9 cellular contexts compared by ENCODE assay signal in genomic region chr11:113994077-113994954, GRCh38. TPM values are rescaled to one million over a fixed set of nuclear protein-coding genes. Genes with fewer than 3 reads are reported as not detected.
DNase-seq lines count a peak whose midpoint lies in the region; ATAC-seq, FAIRE-seq and TF ChIP-seq lines count a peak whose summit lies in the region.
"Had no signal": no experiment of that assay in that cellular context is flagged by ENCODE, and none has a peak within 500 bp of the region (broad histone marks: within the 10 kb centered on the region; RNA-seq: fewer than 3 reads in every experiment).

No MANE protein-coding gene starts in this region.

- H3K27me3 Mint-ChIP-seq in CD4-positive, alpha-beta T cell, result peaks cover 35% of the 10 kb centered on the region
- H3K27me3 Mint-ChIP-seq in activated CD4-positive, alpha-beta T cell treated with anti-CD3 and anti-CD28 coated beads, Interleukin-2, amount 10 ng/mL, durations not matched to agents 7 days and 5 days, result peaks cover 10% of the 10 kb centered on the region
- H3K27me3 Mint-ChIP-seq in neural crest cell (ENCODE audit: low read depth), result peaks cover 25% of the 10 kb centered on the region

- POLR2A ChIA-PET in CD4-positive, alpha-beta T cell (lab: Charles Lee), result interaction anchor here (2.0 kb wide), 1 partner anchor 267 kb away, joined by 11 read pairs; no protein-coding TSS in a partner anchor
- POLR2A ChIA-PET in activated CD4-positive, alpha-beta T cell treated with anti-CD3 and anti-CD28 coated beads, Interleukin-2, amount 10 ng/mL, durations not matched to agents 7 days and 5 days (lab: Charles Lee), result no interaction called here
- POLR2A ChIA-PET in endothelial cell of umbilical vein (lab: Charles Lee), result no interaction called here

- no peak for ATAC-seq in CD4-positive, alpha-beta T cell (ENCODE audit: poor library complexity)
- ATAC-seq in HG03354 (IDR thresholded peaks at IDR 0.05; ENCODE audit: poor library complexity, severe bottlenecking, unreplicated experiment), result peak; percentile 56
- ATAC-seq in GM18505 (IDR thresholded peaks at IDR 0.05; ENCODE audit: unreplicated experiment), result no peak
- ATAC-seq in aorta (ENCODE audit: low FRiP score), result no peak
- no peak for ATAC-seq in GM21528 (IDR thresholded peaks at IDR 0.05; ENCODE audit: low FRiP score, unreplicated experiment)

- BruUV-seq in endothelial cell of umbilical vein (replicated peaks; lab: Mats Ljungman, UMichigan), result no TSS peak

- FAIRE-seq in endothelial cell of umbilical vein (lab: Jason Lieb, UNC), result peak; percentile 84

- WGBS in aorta, 2 donors, result 3 to 4% methylated on average over 6 of the region's 6 CpGs

- CTCF ChIA-PET in CD4-positive, alpha-beta T cell (lab: Charles Lee), result interaction anchor here (5.5 kb wide), 1 partner anchor 267 kb away, joined by 28 read pairs; no protein-coding TSS in a partner anchor
- CTCF ChIA-PET in activated CD4-positive, alpha-beta T cell treated with anti-CD3 and anti-CD28 coated beads, Interleukin-2, amount 10 ng/mL, durations not matched to agents 7 days and 5 days (lab: Charles Lee), result interaction anchor here (0.5 to 3.6 kb wide), 4 partner anchors 14 to 268 kb away, joined by 3 to 18 read pairs (median 8); no protein-coding TSS in a partner anchor
- CTCF ChIA-PET in endothelial cell of umbilical vein (lab: Charles Lee), result interaction anchor here (0.5 to 19.6 kb wide), 23 partner anchors 12 to 284 kb away, joined by 3 to 539 read pairs (median 6); partner anchors contain the start of gene HTR3A

- H3K27ac ChIP-seq in CD4-positive, alpha-beta T cell (ENCODE audit: low read depth, low read length), result no peak overlapping the region
- H3K27ac ChIP-seq in endothelial cell of umbilical vein (ENCODE audit: insufficient read depth, low read depth, low read length), result no peak overlapping the region
- no peak overlapping the region for H3K27ac ChIP-seq in aorta (ENCODE audit: low read depth in 1 of 2, low read length in 2 of 2)

- H3K36me3 ChIP-seq in endothelial cell of umbilical vein (ENCODE audit: control insufficient read depth in 2 of 2, extremely low read depth in 1 of 2, insufficient read depth in 2 of 2, low read length in 2 of 2) (no peaks in the 10 kb centered on the region), aorta (ENCODE audit: control insufficient read depth in 1 of 2, insufficient read depth in 2 of 2, low read length in 1 of 2) (no peaks in the 10 kb centered on the region)

- DNase-seq in CD4-positive, alpha-beta T cell, result peak; percentile 8 to 49 (median 28)
- peak; percentile 47 for DNase-seq in activated CD4-positive, alpha-beta T cell treated with anti-CD3 and anti-CD28 coated beads, Interleukin-2, amount 10 ng/mL, durations not matched to agents 7 days and 5 days
- DNase-seq in endothelial cell of umbilical vein (ENCODE audit: low read depth, low spot score), result peak; percentile 11
- DNase-seq in neural crest cell (ENCODE audit: low read depth, low spot score), result peak; percentile 61
- DNase-seq in aorta, result no peak

- no peaks in the 10 kb centered on the region for H3K79me2 ChIP-seq in endothelial cell of umbilical vein (ENCODE audit: control insufficient read depth, insufficient read depth, low read length)

- H4K20me1 ChIP-seq in endothelial cell of umbilical vein (replicated peaks; ENCODE audit: control insufficient read depth, extremely low read depth, insufficient read depth, low read length), result no peaks in the 10 kb centered on the region

- dilution Hi-C loops in endothelial cell of umbilical vein (cut with MboI; ENCODE audit: extremely low pct_ligation_motif_present, low sequenced_read_pairs), result no loop called here

- H3K9me1 ChIP-seq in endothelial cell of umbilical vein (replicated peaks; ENCODE audit: control insufficient read depth, extremely low read depth, insufficient read depth, low read length), result no peaks in the 10 kb centered on the region

- peak; percentile 77 for TF ChIP-seq CTCF in CD4-positive, alpha-beta T cell (IDR thresholded peaks at IDR 0.05)
- peak; percentile 50 to 69 for TF ChIP-seq CTCF in endothelial cell of umbilical vein (IDR thresholded peaks at IDR 0.05; ENCODE audit: extremely low read depth in 1 of 2, insufficient read depth in 1 of 2, low read depth in 1 of 2, low read length in 2 of 2)
- peak; percentile 86 for TF ChIP-seq CTCF in neural crest cell (conservative IDR thresholded peaks at IDR 0.05)

- TF ChIP-seq POLR2A in endothelial cell of umbilical vein (IDR thresholded peaks at IDR 0.05; ENCODE audit: low read depth, low read length), result no peak
- no peak for TF ChIP-seq POLR2A in GM18505 (IDR thresholded peaks at IDR 0.05; ENCODE audit: borderline replicate concordance, extremely low read depth, insufficient read depth, insufficient read length)

- no peak overlapping the region for H3K4me3 Mint-ChIP-seq in CD4-positive, alpha-beta T cell
- H3K4me3 Mint-ChIP-seq in activated CD4-positive, alpha-beta T cell treated with anti-CD3 and anti-CD28 coated beads, Interleukin-2, amount 10 ng/mL, durations not matched to agents 7 days and 5 days, result no peak overlapping the region
- H3K4me3 Mint-ChIP-seq in neural crest cell, result no peak overlapping the region

- intact Hi-C loops in CD4-positive, alpha-beta T cell (cut with DNase I, micrococcal nuclease), result loop anchor here (1.0 to 2.0 kb wide), 4 partner anchors 42 to 267 kb away; no protein-coding TSS in a partner anchor
- intact Hi-C loops in endothelial cell of umbilical vein (cut with micrococcal nuclease) (loop anchor here (1.0 to 5.0 kb wide), 5 partner anchors 42 to 267 kb away; partner anchors contain the start of gene ZBTB16), aorta (cut with DNase I) (loop anchor here (1.0 to 10.0 kb wide), 3 partner anchors 100 to 267 kb away; no protein-coding TSS in a partner anchor)

- peaks cover 8% of the 10 kb centered on the region for H3K27me3 ChIP-seq in CD4-positive, alpha-beta T cell (ENCODE audit: control insufficient read depth, insufficient read depth, low read length)
- H3K27me3 ChIP-seq in endothelial cell of umbilical vein (ENCODE audit: control insufficient read depth in 2 of 2, insufficient read depth in 2 of 2, low read length in 2 of 2) (peaks cover 2 to 4% of the 10 kb centered on the region in 2 experiments), aorta (ENCODE audit: control insufficient read depth in 1 of 2, insufficient read depth in 2 of 2, low read length in 1 of 2) (no peaks in the 10 kb centered on the region)

- H3K4me1 ChIP-seq in endothelial cell of umbilical vein (ENCODE audit: control insufficient read depth, extremely low read depth, insufficient read depth, low read length) (no peaks in the 10 kb centered on the region), aorta (ENCODE audit: control insufficient read depth in 1 of 2, insufficient read depth in 2 of 2, low read length in 2 of 2) (no peaks in the 10 kb centered on the region)

- no peak overlapping the region for H3K4me2 ChIP-seq in endothelial cell of umbilical vein (ENCODE audit: insufficient read depth, low read length)

- H3K4me3 ChIP-seq in endothelial cell of umbilical vein (replicated peaks in 1 of 3; ENCODE audit: insufficient read depth in 1 of 3, low read depth in 1 of 3, low read length in 3 of 3) (no peak overlapping the region), aorta (ENCODE audit: low read length in 2 of 2) (no peak overlapping the region)

- H2AFZ ChIP-seq in endothelial cell of umbilical vein (ENCODE audit: low read depth, low read length), result no peak overlapping the region

- H3K4me1 Mint-ChIP-seq in CD4-positive, alpha-beta T cell (ENCODE audit: low read depth), result no peaks in the 10 kb centered on the region
- H3K4me1 Mint-ChIP-seq in activated CD4-positive, alpha-beta T cell treated with anti-CD3 and anti-CD28 coated beads, Interleukin-2, amount 10 ng/mL, durations not matched to agents 7 days and 5 days, result peaks cover 8% of the 10 kb centered on the region
- H3K4me1 Mint-ChIP-seq in neural crest cell, result peaks cover 30% of the 10 kb centered on the region

- no peaks in the 10 kb centered on the region for H3K9me3 ChIP-seq in CD4-positive, alpha-beta T cell (ENCODE audit: control insufficient read depth, low read length)
- H3K9me3 ChIP-seq in endothelial cell of umbilical vein (replicated peaks; ENCODE audit: control insufficient read depth, insufficient read depth, low read length), result no peaks in the 10 kb centered on the region
- H3K9me3 ChIP-seq in aorta (ENCODE audit: control insufficient read depth, low read length), result no peaks in the 10 kb centered on the region

- no peak overlapping the region for H3K9ac ChIP-seq in endothelial cell of umbilical vein (replicated peaks; ENCODE audit: extremely low read depth, insufficient read depth, low read length)

- H3K9me3 Mint-ChIP-seq in CD4-positive, alpha-beta T cell, result no peaks in the 10 kb centered on the region
- H3K9me3 Mint-ChIP-seq in activated CD4-positive, alpha-beta T cell treated with anti-CD3 and anti-CD28 coated beads, Interleukin-2, amount 10 ng/mL, durations not matched to agents 7 days and 5 days, result no peaks in the 10 kb centered on the region
- no peaks in the 10 kb centered on the region for H3K9me3 Mint-ChIP-seq in neural crest cell

- H3K36me3 Mint-ChIP-seq in CD4-positive, alpha-beta T cell (ENCODE audit: low read depth), result no peaks in the 10 kb centered on the region
- H3K36me3 Mint-ChIP-seq in activated CD4-positive, alpha-beta T cell treated with anti-CD3 and anti-CD28 coated beads, Interleukin-2, amount 10 ng/mL, durations not matched to agents 7 days and 5 days (ENCODE audit: low read depth), result no peaks in the 10 kb centered on the region
- no peaks in the 10 kb centered on the region for H3K36me3 Mint-ChIP-seq in neural crest cell (ENCODE audit: low read depth)

- no peak overlapping the region for H3K27ac Mint-ChIP-seq in CD4-positive, alpha-beta T cell
- no peak overlapping the region for H3K27ac Mint-ChIP-seq in activated CD4-positive, alpha-beta T cell treated with anti-CD3 and anti-CD28 coated beads, Interleukin-2, amount 10 ng/mL, durations not matched to agents 7 days and 5 days
- no peak overlapping the region for H3K27ac Mint-ChIP-seq in neural crest cell (ENCODE audit: unreplicated experiment)

TF ChIP-seq in endothelial cell of umbilical vein, 7 proteins besides CTCF, POLR2A, EP300 and RAD21:
- TF ChIP-seq FOS (IDR thresholded peaks at IDR 0.05; ENCODE audit: borderline replicate concordance, insufficient read depth, low read length), result no peak

RNA-seq across cellular contexts. Expression of gene HTR3A, which starts 19.4 kb away (rescaled TPM):
- total RNA-seq in CD4-positive, alpha-beta T cell, result not detected
- total RNA-seq in activated CD4-positive, alpha-beta T cell treated with anti-CD3 and anti-CD28 coated beads, Interleukin-2, amount 10 ng/mL, durations not matched to agents 7 days and 5 days, result not detected
- total RNA-seq in endothelial cell of umbilical vein (not detected in 2 replicates), neural crest cell (3.8 and 4.6 TPM in 2 replicates), aorta (not detected)
- polyA plus RNA-seq in endothelial cell of umbilical vein (not detected in 2 replicates), aorta (under 1 TPM in 1 of 2 donors, not detected in 1; 0.20 TPM)
- not detected in 2 replicates for polyA plus RNA-seq in endothelial cell of umbilical vein (2011; cell fraction: cytosol; rRNA removed)
- polyA plus RNA-seq in endothelial cell of umbilical vein (2011; cell fraction: nucleus; rRNA removed), result not detected in 2 replicates
- polyA plus RNA-seq in endothelial cell of umbilical vein (2012), result not detected in 2 replicates
- not detected in 2 replicates for polyA minus RNA-seq in endothelial cell of umbilical vein
- polyA minus RNA-seq in endothelial cell of umbilical vein (2011; cell fraction: cytosol; rRNA and poly(A)+ RNA removed), result 0.82 TPM
- not detected in 2 replicates for polyA minus RNA-seq in endothelial cell of umbilical vein (2011; cell fraction: nucleus; rRNA and poly(A)+ RNA removed)
- total RNA-seq: glomerular endothelial cell had no signal

Comparison
In these comparisons a context has a peak if more than half of its experiments do, and no peak if none do; other contexts are left out.
1. DNase-seq: peak in CD4-positive, alpha-beta T cell (10 of 10), activated CD4-positive, alpha-beta T cell treated with anti-CD3 and anti-CD28 coated beads, Interleukin-2, amount 10 ng/mL, durations not matched to agents 7 days and 5 days (single experiment), endothelial cell of umbilical vein (single experiment) and neural crest cell (single experiment); none in aorta (0 of 2).
2. Peak in every context shown above with its lines, with median percentiles within 50 percentile points of each other: CTCF ChIP-seq.